ENCODE assay signal across 1 cellular context in the genomic region with DNA sequence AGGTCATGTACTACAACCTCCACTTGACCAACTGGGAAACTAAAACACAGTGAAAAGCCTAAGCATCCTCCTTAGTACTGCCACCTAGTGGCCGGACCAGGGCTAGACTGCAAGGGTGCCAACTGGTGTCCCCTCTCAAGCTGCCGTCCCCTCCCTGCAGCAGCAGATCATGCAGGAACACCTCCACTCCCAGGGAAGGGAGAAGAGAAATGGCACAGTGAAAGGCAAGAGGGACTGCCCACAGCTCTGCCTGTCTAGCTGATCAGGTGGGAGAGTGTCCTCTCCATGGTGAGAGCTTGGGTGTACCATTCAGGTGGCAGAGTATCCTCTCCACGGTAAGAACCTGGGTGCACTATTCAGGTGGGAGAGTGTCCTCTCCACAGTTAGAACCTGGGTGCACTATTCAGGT.
TF ChIP-seq lines count a peak whose summit lies in the region.

No MANE protein-coding gene starts in this region.

TF ChIP-seq in HepG2, 621 proteins besides CTCF, POLR2A, EP300 and RAD21 (continued from another document):
- TF ChIP-seq, protein P1, sequence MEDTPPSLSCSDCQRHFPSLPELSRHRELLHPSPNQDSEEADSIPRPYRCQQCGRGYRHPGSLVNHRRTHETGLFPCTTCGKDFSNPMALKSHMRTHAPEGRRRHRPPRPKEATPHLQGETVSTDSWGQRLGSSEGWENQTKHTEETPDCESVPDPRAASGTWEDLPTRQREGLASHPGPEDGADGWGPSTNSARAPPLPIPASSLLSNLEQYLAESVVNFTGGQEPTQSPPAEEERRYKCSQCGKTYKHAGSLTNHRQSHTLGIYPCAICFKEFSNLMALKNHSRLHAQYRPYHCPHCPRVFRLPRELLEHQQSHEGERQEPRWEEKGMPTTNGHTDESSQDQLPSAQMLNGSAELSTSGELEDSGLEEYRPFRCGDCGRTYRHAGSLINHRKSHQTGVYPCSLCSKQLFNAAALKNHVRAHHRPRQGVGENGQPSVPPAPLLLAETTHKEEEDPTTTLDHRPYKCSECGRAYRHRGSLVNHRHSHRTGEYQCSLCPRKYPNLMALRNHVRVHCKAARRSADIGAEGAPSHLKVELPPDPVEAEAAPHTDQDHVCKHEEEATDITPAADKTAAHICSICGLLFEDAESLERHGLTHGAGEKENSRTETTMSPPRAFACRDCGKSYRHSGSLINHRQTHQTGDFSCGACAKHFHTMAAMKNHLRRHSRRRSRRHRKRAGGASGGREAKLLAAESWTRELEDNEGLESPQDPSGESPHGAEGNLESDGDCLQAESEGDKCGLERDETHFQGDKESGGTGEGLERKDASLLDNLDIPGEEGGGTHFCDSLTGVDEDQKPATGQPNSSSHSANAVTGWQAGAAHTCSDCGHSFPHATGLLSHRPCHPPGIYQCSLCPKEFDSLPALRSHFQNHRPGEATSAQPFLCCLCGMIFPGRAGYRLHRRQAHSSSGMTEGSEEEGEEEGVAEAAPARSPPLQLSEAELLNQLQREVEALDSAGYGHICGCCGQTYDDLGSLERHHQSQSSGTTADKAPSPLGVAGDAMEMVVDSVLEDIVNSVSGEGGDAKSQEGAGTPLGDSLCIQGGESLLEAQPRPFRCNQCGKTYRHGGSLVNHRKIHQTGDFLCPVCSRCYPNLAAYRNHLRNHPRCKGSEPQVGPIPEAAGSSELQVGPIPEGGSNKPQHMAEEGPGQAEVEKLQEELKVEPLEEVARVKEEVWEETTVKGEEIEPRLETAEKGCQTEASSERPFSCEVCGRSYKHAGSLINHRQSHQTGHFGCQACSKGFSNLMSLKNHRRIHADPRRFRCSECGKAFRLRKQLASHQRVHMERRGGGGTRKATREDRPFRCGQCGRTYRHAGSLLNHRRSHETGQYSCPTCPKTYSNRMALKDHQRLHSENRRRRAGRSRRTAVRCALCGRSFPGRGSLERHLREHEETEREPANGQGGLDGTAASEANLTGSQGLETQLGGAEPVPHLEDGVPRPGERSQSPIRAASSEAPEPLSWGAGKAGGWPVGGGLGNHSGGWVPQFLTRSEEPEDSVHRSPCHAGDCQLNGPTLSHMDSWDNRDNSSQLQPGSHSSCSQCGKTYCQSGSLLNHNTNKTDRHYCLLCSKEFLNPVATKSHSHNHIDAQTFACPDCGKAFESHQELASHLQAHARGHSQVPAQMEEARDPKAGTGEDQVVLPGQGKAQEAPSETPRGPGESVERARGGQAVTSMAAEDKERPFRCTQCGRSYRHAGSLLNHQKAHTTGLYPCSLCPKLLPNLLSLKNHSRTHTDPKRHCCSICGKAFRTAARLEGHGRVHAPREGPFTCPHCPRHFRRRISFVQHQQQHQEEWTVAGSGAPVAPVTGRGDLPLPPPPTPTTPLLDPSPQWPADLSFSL (CRISPR knock-in tag; IDR thresholded peaks at IDR 0.05): 0 out of 2 replicates have a peak, but pooled peaks have one; percentile 13
- TF ChIP-seq MXD1 (CRISPR knock-in tag; IDR thresholded peaks at IDR 0.05) (no peak), MBNL3 (CRISPR knock-in tag; conservative IDR thresholded peaks at IDR 0.05) (no peak), FOXM1 (CRISPR knock-in tag; IDR thresholded peaks at IDR 0.05) (no peak), MTF1 (CRISPR knock-in tag; IDR thresholded peaks at IDR 0.05) (no peak), TBX2 (CRISPR knock-in tag; IDR thresholded peaks at IDR 0.05; ENCODE audit: borderline replicate concordance) (no peak), CENPT (CRISPR knock-in tag; IDR thresholded peaks at IDR 0.05; ENCODE audit: low read depth) (no peak), ZNF432 (CRISPR knock-in tag; IDR thresholded peaks at IDR 0.05; ENCODE audit: borderline replicate concordance) (no peak), ZNF24 (IDR thresholded peaks at IDR 0.05) (no peak), ZBTB42 (CRISPR knock-in tag; IDR thresholded peaks at IDR 0.05) (no peak), ZBTB21 (CRISPR knock-in tag; IDR thresholded peaks at IDR 0.05) (no peak), RNF2 (conservative IDR thresholded peaks at IDR 0.05; ENCODE audit: low read depth) (no peak), SATB2 (CRISPR knock-in tag; IDR thresholded peaks at IDR 0.05) (no peak), ZMYM3 (CRISPR knock-in tag; IDR thresholded peaks at IDR 0.05) (0 out of 2 replicates have a peak, but pooled peaks have one; percentile 25), NFATC3 (CRISPR knock-in tag; IDR thresholded peaks at IDR 0.05) (no peak), ZNF225 (CRISPR knock-in tag; IDR thresholded peaks at IDR 0.05) (no peak), ZNF572 (CRISPR knock-in tag; IDR thresholded peaks at IDR 0.05) (no peak), ZNF460 (CRISPR knock-in tag; IDR thresholded peaks at IDR 0.05; ENCODE audit: borderline replicate concordance) (no peak), ZNF543 (CRISPR knock-in tag; IDR thresholded peaks at IDR 0.05) (no peak), SMC3 (IDR thresholded peaks at IDR 0.05; ENCODE audit: low read length) (peak; percentile 65; the same call in 1 of the 2 replicates), PPARG (CRISPR knock-in tag; conservative IDR thresholded peaks at IDR 0.05) (no peak), MAFK (conservative IDR thresholded peaks at IDR 0.05 in 1 of 2, IDR thresholded peaks at IDR 0.05 in 1 of 2; ENCODE audit: low read length in 2 of 2) (no peak), ZHX1 (CRISPR knock-in tag; IDR thresholded peaks at IDR 0.05; ENCODE audit: low read depth) (no peak), CHCHD3 (CRISPR knock-in tag; IDR thresholded peaks at IDR 0.05) (no peak), HOXA3 (CRISPR knock-in tag; IDR thresholded peaks at IDR 0.05) (no peak), FOXC1 (CRISPR knock-in tag; IDR thresholded peaks at IDR 0.05; ENCODE audit: borderline replicate concordance) (no peak), KMT2B (CRISPR knock-in tag; IDR thresholded peaks at IDR 0.05) (no peak), RBM22 (optimal IDR thresholded peaks at IDR 0.05; ENCODE audit: low read length) (peak; percentile 19), ZEB1 (IDR thresholded peaks at IDR 0.05; ENCODE audit: insufficient replicate concordance, low read depth) (no peak), XRCC5 (optimal IDR thresholded peaks at IDR 0.05; ENCODE audit: low read length) (peak; percentile 83), ARNTL (CRISPR knock-in tag; IDR thresholded peaks at IDR 0.05) (0 out of 2 replicates have a peak, but pooled peaks have one; percentile 28), SPEN (CRISPR knock-in tag; IDR thresholded peaks at IDR 0.05; ENCODE audit: low read depth) (no peak), ZNF30 (CRISPR knock-in tag; IDR thresholded peaks at IDR 0.05) (no peak), MAFF (IDR thresholded peaks at IDR 0.05; ENCODE audit: low read depth, low read length) (no peak), FOXO1 (CRISPR knock-in tag; IDR thresholded peaks at IDR 0.05) (0 out of 2 replicates have a peak, but pooled peaks have one; percentile 9), KAT2B (IDR thresholded peaks at IDR 0.05; ENCODE audit: borderline replicate concordance, low read depth, low read length) (no peak), SOX6 (IDR thresholded peaks at IDR 0.05) (no peak), SOX6 (CRISPR knock-in tag; IDR thresholded peaks at IDR 0.05) (no peak), BCL6 (CRISPR knock-in tag; IDR thresholded peaks at IDR 0.05) (no peak), SCMH1 (CRISPR knock-in tag; IDR thresholded peaks at IDR 0.05; ENCODE audit: borderline replicate concordance) (no peak), ZNF609 (CRISPR knock-in tag; IDR thresholded peaks at IDR 0.05; ENCODE audit: borderline replicate concordance) (no peak), KLF9 (CRISPR knock-in tag; IDR thresholded peaks at IDR 0.05; ENCODE audit: low read depth) (no peak), POLR2AphosphoS5 (IDR thresholded peaks at IDR 0.05; ENCODE audit: low read depth, low read length) (no peak), GTF3A (CRISPR knock-in tag; conservative IDR thresholded peaks at IDR 0.05) (no peak), JARID2 (CRISPR knock-in tag; IDR thresholded peaks at IDR 0.05; ENCODE audit: insufficient replicate concordance) (no peak), ZXDC (CRISPR knock-in tag; IDR thresholded peaks at IDR 0.05) (no peak)
- TF ChIP-seq, protein P2, sequence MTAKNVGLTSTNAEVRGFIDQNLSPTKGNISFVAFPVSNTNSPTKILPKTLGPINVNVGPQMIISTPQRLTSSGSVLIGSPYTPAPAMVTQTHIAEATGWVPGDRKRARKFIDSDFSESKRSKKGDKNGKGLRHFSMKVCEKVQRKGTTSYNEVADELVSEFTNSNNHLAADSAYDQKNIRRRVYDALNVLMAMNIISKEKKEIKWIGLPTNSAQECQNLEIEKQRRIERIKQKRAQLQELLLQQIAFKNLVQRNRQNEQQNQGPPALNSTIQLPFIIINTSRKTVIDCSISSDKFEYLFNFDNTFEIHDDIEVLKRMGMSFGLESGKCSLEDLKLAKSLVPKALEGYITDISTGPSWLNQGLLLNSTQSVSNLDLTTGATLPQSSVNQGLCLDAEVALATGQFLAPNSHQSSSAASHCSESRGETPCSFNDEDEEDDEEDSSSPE (CRISPR knock-in tag; IDR thresholded peaks at IDR 0.05): no peak
- TF ChIP-seq, protein P3, sequence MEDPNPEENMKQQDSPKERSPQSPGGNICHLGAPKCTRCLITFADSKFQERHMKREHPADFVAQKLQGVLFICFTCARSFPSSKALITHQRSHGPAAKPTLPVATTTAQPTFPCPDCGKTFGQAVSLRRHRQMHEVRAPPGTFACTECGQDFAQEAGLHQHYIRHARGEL (CRISPR knock-in tag; IDR thresholded peaks at IDR 0.05): no peak
- TF ChIP-seq, protein P4, sequence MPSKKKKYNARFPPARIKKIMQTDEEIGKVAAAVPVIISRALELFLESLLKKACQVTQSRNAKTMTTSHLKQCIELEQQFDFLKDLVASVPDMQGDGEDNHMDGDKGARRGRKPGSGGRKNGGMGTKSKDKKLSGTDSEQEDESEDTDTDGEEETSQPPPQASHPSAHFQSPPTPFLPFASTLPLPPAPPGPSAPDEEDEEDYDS (CRISPR knock-in tag; IDR thresholded peaks at IDR 0.05): no peak
